In the genomic region with DNA sequence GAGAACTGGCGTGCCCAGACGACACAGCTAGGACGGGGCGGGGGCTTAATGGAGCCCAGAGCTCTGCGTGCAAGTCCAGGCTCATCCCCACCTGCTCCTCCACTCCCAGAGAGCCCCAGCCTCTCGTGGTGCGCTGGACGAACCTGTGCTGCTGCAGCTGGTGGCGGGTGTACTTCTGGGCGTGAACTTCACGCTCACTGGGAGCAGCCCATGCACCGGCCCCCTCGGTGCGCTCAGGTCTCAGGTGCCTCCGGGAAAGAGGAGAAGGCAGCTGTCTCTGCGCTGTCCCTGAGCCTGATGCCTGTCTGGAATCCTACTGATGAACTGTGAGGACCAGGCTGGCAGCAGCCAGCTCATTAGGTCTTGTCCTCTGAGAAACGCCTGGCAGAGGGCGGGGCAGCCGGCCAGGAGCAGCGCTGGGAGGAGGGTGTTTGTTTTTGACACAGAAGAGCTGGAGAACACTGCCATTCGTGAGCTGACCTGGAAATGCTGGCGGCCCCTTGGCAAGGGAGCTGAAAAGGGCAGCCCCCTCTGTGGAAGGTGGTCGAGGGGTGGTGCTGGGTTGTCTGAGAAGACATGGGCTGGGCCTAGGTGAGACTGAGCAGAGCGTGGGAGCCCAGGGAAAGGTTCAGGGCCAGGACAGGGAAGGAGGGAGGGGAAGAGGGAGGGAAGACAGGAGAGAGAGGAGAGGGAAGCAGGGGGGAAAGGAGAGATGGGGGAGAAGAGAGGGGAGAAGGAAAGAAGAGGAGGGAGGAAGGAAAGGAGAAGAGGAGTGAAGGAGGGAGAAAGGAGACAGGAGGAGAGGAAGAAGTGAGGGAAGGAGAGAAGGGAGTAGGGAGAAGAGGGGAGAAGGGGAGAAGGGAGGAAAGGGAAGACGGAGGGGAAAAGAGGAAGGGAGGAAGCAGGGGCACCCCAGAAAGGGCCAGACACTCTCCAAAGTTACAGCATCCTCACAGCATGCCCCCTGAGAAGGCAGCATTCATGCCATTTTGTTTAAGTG, we compare ENCODE assay signal across 1 cellular context.
TF ChIP-seq lines count a peak whose summit lies in the region.

No MANE protein-coding gene starts in this region.

TF ChIP-seq in HEK293, 187 proteins besides CTCF, POLR2A, EP300 and RAD21 (continued from another document):
- TF ChIP-seq, protein P1, sequence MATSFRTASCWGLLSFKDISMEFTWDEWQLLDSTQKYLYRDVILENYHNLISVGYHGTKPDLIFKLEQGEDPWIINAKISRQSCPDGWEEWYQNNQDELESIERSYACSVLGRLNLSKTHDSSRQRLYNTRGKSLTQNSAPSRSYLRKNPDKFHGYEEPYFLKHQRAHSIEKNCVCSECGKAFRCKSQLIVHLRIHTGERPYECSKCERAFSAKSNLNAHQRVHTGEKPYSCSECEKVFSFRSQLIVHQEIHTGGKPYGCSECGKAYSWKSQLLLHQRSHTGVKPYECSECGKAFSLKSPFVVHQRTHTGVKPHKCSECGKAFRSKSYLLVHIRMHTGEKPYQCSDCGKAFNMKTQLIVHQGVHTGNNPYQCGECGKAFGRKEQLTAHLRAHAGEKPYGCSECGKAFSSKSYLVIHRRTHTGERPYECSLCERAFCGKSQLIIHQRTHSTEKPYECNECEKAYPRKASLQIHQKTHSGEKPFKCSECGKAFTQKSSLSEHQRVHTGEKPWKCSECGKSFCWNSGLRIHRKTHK (tag by site-specific recombination; IDR thresholded peaks at IDR 0.05) = no peak
- TF ChIP-seq ZNF211 (tag by site-specific recombination; IDR thresholded peaks at IDR 0.05; ENCODE audit: low read depth) = no peak
- TF ChIP-seq ZNF324 (tag by site-specific recombination; IDR thresholded peaks at IDR 0.05) = no peak
- no peak for TF ChIP-seq ZNF670 (tag by site-specific recombination; IDR thresholded peaks at IDR 0.05; ENCODE audit: low read depth)
- peak; percentile 69 for TF ChIP-seq PRDM1 (tag by site-specific recombination; IDR thresholded peaks at IDR 0.05)
- no peak for TF ChIP-seq ZNF561 (tag by site-specific recombination; IDR thresholded peaks at IDR 0.05; ENCODE audit: borderline replicate concordance)
- TF ChIP-seq ZNF239 (tag by site-specific recombination; IDR thresholded peaks at IDR 0.05) = no peak
- no peak for TF ChIP-seq YY1 (tag by site-specific recombination; IDR thresholded peaks at IDR 0.05)
- TF ChIP-seq, protein P2, sequence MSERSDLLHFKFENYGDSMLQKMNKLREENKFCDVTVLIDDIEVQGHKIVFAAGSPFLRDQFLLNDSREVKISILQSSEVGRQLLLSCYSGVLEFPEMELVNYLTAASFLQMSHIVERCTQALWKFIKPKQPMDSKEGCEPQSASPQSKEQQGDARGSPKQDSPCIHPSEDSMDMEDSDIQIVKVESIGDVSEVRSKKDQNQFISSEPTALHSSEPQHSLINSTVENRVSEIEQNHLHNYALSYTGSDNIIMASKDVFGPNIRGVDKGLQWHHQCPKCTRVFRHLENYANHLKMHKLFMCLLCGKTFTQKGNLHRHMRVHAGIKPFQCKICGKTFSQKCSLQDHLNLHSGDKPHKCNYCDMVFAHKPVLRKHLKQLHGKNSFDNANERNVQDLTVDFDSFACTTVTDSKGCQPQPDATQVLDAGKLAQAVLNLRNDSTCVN (tag by site-specific recombination; optimal IDR thresholded peaks at IDR 0.05) = no peak
- TF ChIP-seq ZBTB48 (tag by site-specific recombination; IDR thresholded peaks at IDR 0.05) = peak; percentile 77
- TF ChIP-seq ZNF366 (tag by site-specific recombination; conservative IDR thresholded peaks at IDR 0.05) = peak; percentile 60; the same call in 1 of the 2 replicates
- TF ChIP-seq ZNF510 (tag by site-specific recombination; IDR thresholded peaks at IDR 0.05; ENCODE audit: insufficient replicate concordance) = no peak
- TF ChIP-seq, protein P3, sequence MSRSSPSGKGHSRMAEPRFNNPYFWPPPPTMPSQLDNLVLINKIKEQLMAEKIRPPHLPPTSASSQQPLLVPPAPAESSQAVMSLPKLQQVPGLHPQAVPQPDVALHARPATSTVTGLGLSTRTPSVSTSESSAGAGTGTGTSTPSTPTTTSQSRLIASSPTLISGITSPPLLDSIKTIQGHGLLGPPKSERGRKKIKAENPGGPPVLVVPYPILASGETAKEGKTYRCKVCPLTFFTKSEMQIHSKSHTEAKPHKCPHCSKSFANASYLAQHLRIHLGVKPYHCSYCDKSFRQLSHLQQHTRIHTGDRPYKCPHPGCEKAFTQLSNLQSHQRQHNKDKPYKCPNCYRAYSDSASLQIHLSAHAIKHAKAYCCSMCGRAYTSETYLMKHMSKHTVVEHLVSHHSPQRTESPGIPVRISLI (tag by site-specific recombination; IDR thresholded peaks at IDR 0.05) = no peak
- TF ChIP-seq ZNF335 (tag by site-specific recombination; conservative IDR thresholded peaks at IDR 0.05) = peak; percentile 52
- TF ChIP-seq, protein P4, sequence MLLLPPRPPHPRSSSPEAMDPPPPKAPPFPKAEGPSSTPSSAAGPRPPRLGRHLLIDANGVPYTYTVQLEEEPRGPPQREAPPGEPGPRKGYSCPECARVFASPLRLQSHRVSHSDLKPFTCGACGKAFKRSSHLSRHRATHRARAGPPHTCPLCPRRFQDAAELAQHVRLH (tag by site-specific recombination; IDR thresholded peaks at IDR 0.05) = no peak
- TF ChIP-seq ZNF341 (tag by site-specific recombination; IDR thresholded peaks at IDR 0.05; ENCODE audit: low read depth) = peak; percentile 47; the same call in 1 of the 2 replicates
- TF ChIP-seq ZNF350 (tag by site-specific recombination; IDR thresholded peaks at IDR 0.05) = no peak
- TF ChIP-seq ZNF544 (tag by site-specific recombination; IDR thresholded peaks at IDR 0.05) = no peak
- TF ChIP-seq ZFP3 (tag by site-specific recombination; IDR thresholded peaks at IDR 0.05; ENCODE audit: low read depth) = no peak
- TF ChIP-seq, protein P5, sequence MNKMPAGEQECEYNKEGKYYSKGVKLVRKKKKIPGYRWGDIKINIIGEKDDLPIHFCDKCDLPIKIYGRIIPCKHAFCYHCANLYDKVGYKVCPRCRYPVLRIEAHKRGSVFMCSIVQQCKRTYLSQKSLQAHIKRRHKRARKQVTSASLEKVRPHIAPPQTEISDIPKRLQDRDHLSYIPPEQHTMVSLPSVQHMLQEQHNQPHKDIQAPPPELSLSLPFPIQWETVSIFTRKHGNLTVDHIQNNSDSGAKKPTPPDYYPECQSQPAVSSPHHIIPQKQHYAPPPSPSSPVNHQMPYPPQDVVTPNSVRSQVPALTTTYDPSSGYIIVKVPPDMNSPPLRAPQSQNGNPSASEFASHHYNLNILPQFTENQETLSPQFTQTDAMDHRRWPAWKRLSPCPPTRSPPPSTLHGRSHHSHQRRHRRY (tag by site-specific recombination; IDR thresholded peaks at IDR 0.05) = no peak
- TF ChIP-seq ZXDB (tag by site-specific recombination; IDR thresholded peaks at IDR 0.05) = no peak
- TF ChIP-seq, protein P6, sequence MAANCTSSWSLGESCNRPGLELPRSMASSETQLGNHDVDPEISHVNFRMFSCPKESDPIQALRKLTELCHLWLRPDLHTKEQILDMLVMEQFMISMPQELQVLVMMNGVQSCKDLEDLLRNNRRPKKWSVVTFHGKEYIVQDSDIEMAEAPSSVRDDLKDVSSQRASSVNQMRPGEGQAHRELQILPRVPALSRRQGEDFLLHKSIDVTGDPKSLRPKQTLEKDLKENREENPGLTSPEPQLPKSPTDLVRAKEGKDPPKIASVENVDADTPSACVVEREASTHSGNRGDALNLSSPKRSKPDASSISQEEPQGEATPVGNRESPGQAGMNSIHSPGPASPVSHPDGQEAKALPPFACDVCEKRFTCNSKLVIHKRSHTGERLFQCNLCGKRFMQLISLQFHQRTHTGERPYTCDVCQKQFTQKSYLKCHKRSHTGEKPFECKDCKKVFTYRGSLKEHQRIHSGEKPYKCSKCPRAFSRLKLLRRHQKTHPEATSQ (tag by site-specific recombination; IDR thresholded peaks at IDR 0.05) = no peak
- TF ChIP-seq ZNF221 (tag by site-specific recombination; IDR thresholded peaks at IDR 0.05; ENCODE audit: borderline replicate concordance) = no peak
- no peak for TF ChIP-seq MEIS1 (CRISPR knock-in tag; IDR thresholded peaks at IDR 0.05; ENCODE audit: borderline replicate concordance)
- no peak for TF ChIP-seq ZNF707 (tag by site-specific recombination; IDR thresholded peaks at IDR 0.05)
- TF ChIP-seq, protein P7, sequence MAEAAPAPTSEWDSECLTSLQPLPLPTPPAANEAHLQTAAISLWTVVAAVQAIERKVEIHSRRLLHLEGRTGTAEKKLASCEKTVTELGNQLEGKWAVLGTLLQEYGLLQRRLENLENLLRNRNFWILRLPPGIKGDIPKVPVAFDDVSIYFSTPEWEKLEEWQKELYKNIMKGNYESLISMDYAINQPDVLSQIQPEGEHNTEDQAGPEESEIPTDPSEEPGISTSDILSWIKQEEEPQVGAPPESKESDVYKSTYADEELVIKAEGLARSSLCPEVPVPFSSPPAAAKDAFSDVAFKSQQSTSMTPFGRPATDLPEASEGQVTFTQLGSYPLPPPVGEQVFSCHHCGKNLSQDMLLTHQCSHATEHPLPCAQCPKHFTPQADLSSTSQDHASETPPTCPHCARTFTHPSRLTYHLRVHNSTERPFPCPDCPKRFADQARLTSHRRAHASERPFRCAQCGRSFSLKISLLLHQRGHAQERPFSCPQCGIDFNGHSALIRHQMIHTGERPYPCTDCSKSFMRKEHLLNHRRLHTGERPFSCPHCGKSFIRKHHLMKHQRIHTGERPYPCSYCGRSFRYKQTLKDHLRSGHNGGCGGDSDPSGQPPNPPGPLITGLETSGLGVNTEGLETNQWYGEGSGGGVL (tag by site-specific recombination; IDR thresholded peaks at IDR 0.05) = peak; percentile 69
- TF ChIP-seq ZNF701 (tag by site-specific recombination; IDR thresholded peaks at IDR 0.05) = no peak
- TF ChIP-seq, protein P8, sequence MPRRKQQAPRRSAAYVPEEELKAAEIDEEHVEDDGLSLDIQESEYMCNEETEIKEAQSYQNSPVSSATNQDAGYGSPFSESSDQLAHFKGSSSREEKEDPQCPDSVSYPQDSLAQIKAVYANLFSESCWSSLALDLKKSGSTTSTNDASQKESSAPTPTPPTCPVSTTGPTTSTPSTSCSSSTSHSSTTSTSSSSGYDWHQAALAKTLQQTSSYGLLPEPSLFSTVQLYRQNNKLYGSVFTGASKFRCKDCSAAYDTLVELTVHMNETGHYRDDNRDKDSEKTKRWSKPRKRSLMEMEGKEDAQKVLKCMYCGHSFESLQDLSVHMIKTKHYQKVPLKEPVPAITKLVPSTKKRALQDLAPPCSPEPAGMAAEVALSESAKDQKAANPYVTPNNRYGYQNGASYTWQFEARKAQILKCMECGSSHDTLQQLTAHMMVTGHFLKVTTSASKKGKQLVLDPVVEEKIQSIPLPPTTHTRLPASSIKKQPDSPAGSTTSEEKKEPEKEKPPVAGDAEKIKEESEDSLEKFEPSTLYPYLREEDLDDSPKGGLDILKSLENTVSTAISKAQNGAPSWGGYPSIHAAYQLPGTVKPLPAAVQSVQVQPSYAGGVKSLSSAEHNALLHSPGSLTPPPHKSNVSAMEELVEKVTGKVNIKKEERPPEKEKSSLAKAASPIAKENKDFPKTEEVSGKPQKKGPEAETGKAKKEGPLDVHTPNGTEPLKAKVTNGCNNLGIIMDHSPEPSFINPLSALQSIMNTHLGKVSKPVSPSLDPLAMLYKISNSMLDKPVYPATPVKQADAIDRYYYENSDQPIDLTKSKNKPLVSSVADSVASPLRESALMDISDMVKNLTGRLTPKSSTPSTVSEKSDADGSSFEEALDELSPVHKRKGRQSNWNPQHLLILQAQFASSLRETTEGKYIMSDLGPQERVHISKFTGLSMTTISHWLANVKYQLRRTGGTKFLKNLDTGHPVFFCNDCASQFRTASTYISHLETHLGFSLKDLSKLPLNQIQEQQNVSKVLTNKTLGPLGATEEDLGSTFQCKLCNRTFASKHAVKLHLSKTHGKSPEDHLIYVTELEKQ (tag by site-specific recombination; IDR thresholded peaks at IDR 0.05; ENCODE audit: borderline replicate concordance) = no peak
- no peak for TF ChIP-seq ZNF248 (tag by site-specific recombination; IDR thresholded peaks at IDR 0.05)
- no peak for TF ChIP-seq ZFP41 (tag by site-specific recombination; IDR thresholded peaks at IDR 0.05; ENCODE audit: borderline replicate concordance)
- TF ChIP-seq, protein P9, sequence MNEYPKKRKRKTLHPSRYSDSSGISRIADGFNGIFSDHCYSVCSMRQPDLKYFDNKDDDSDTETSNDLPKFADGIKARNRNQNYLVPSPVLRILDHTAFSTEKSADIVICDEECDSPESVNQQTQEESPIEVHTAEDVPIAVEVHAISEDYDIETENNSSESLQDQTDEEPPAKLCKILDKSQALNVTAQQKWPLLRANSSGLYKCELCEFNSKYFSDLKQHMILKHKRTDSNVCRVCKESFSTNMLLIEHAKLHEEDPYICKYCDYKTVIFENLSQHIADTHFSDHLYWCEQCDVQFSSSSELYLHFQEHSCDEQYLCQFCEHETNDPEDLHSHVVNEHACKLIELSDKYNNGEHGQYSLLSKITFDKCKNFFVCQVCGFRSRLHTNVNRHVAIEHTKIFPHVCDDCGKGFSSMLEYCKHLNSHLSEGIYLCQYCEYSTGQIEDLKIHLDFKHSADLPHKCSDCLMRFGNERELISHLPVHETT (tag by site-specific recombination; IDR thresholded peaks at IDR 0.05) = no peak
- TF ChIP-seq ZNF558 (tag by site-specific recombination; IDR thresholded peaks at IDR 0.05) = no peak
- no peak for TF ChIP-seq GLI4 (tag by site-specific recombination; IDR thresholded peaks at IDR 0.05)
- TF ChIP-seq ZNF530 (tag by site-specific recombination; IDR thresholded peaks at IDR 0.05; ENCODE audit: low read depth) = no peak
- TF ChIP-seq, protein P10, sequence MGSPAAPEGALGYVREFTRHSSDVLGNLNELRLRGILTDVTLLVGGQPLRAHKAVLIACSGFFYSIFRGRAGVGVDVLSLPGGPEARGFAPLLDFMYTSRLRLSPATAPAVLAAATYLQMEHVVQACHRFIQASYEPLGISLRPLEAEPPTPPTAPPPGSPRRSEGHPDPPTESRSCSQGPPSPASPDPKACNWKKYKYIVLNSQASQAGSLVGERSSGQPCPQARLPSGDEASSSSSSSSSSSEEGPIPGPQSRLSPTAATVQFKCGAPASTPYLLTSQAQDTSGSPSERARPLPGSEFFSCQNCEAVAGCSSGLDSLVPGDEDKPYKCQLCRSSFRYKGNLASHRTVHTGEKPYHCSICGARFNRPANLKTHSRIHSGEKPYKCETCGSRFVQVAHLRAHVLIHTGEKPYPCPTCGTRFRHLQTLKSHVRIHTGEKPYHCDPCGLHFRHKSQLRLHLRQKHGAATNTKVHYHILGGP (tag by site-specific recombination; IDR thresholded peaks at IDR 0.05) = no peak
